8 cellular contexts compared by ENCODE assay signal in genomic region chr20:35954200-35954906, GRCh38. TPM values are rescaled to one million over a fixed set of nuclear protein-coding genes. Genes with fewer than 3 reads are reported as not detected.
DNase-seq lines count a peak whose midpoint lies in the region; ATAC-seq and FAIRE-seq lines count a peak whose summit lies in the region.

Gene SCAND1, minus strand, starts transcription at chr20:35954502. Its CDS starts 218 bp downstream, at chr20:35954284.

- peak; percentile 89 for FAIRE-seq in HTR-8/SVneo (lab: Jason Lieb, UNC)

- peaks cover 20% of the 10 kb centered on the region for H3K36me3 Mint-ChIP-seq in effector memory CD8-positive, alpha-beta T cell (ENCODE audit: insufficient read depth)
- no peaks in the 10 kb centered on the region for H3K36me3 Mint-ChIP-seq in memory B cell

- ATAC-seq in GM21367 (IDR thresholded peaks at IDR 0.05; ENCODE audit: unreplicated experiment) (peak; percentile 81), memory B cell (ENCODE audit: low read depth) (peak; percentile 83)
- ATAC-seq in effector memory CD8-positive, alpha-beta T cell (replicated peaks), result peak; percentile 80

- peak within 1 kb of the TSS; percentile 97 to 99 for H3K4me3 Mint-ChIP-seq in effector memory CD8-positive, alpha-beta T cell
- H3K4me3 Mint-ChIP-seq in memory B cell, result peak within 1 kb of the TSS; percentile 99

- in situ Hi-C loops in Caki2 (cut with HindIII; ENCODE audit: low pct_unique_long_range_greater_than_20kb, low sequenced_read_pairs), result no loop called here

- no peaks in the 10 kb centered on the region for H3K27me3 Mint-ChIP-seq in effector memory CD8-positive, alpha-beta T cell
- no peaks in the 10 kb centered on the region for H3K27me3 Mint-ChIP-seq in memory B cell

- peak within 1 kb of the TSS; percentile 99 to 100 for H3K27ac Mint-ChIP-seq in effector memory CD8-positive, alpha-beta T cell
- peak within 1 kb of the TSS; percentile 95 for H3K27ac Mint-ChIP-seq in memory B cell

- no peaks in the 10 kb centered on the region for H3K9me3 Mint-ChIP-seq in effector memory CD8-positive, alpha-beta T cell
- peaks cover 2% of the 10 kb centered on the region for H3K9me3 Mint-ChIP-seq in memory B cell

- peaks cover 11 to 18% of the 10 kb centered on the region in 2 donors for H3K4me1 Mint-ChIP-seq in effector memory CD8-positive, alpha-beta T cell (ENCODE audit: low read depth in 2 of 2)
- H3K4me1 Mint-ChIP-seq in memory B cell, result peaks cover 6% of the 10 kb centered on the region

- peak; percentile 99 for DNase-seq in Caki2 (ENCODE audit: low read depth)
- peak; percentile 98 for DNase-seq in HTR-8/SVneo (ENCODE audit: insufficient read length, low spot score)
- peak; percentile 94 for DNase-seq in NOMO-1 treated with DMSO at 0.1 percent for 48 hours (lab: John Stamatoyannopoulos, UW; ENCODE audit: unreplicated experiment)
- peak; percentile 88 to 95 for DNase-seq in activated CD8-positive, alpha-beta memory T cell treated with anti-CD3 and anti-CD28 coated beads for 4 hours (ENCODE audit: low read depth in 2 of 2)
- peak; percentile 94 to 97 (median 95) for DNase-seq in effector memory CD8-positive, alpha-beta T cell
- peak; percentile 96 for DNase-seq in memory B cell (ENCODE audit: low spot score in 2 of 2)
- peak; percentile 94 for DNase-seq in stimulated activated CD8-positive, alpha-beta memory T cell treated with anti-CD3 and anti-CD28 coated beads, Interleukin-12 subunit alpha, Interleukin-12 subunit beta, amount 100 ng/mL, for 24 hours (ENCODE audit: extremely low read depth)

RNA-seq across cellular contexts. Expression of gene SCAND1, which starts in this region (rescaled TPM):
- 172 and 204 TPM in 2 replicates for total RNA-seq in Caki2 (2014; rRNA removed; shearing (Covaris generic); ENCODE audit: low replicate concordance)

Comparison
In these comparisons a context has a peak if more than half of its experiments do, and no peak if none do; other contexts are left out.
1. Peak in every context shown above with its lines: DNase-seq and ATAC-seq.